In genomic region chr9:76302947-76303550, GRCh38 we compare ENCODE assay signal across 8 cellular contexts.
DNase-seq lines count a peak whose midpoint lies in the region; ATAC-seq and TF ChIP-seq lines count a peak whose summit lies in the region.

No MANE protein-coding gene starts in this region.

- no peaks in the 10 kb centered on the region for H3K36me3 ChIP-seq in MM.1S (replicated peaks; ENCODE audit: insufficient read depth, low read length)

- no peaks in the 10 kb centered on the region for H3K4me1 ChIP-seq in MM.1S (ENCODE audit: low read length)

- no peaks in the 10 kb centered on the region for H3F3A ChIP-seq in MM.1S (ENCODE audit: insufficient read depth, low read length)

- no peaks in the 10 kb centered on the region for H3K79me2 ChIP-seq in MM.1S (ENCODE audit: low read length)

- no peak overlapping the region for H3K4me2 ChIP-seq in MM.1S (ENCODE audit: low read depth, low read length)

- H4K20me1 ChIP-seq in MM.1S (ENCODE audit: insufficient read depth, low read length) = no peaks in the 10 kb centered on the region

- H2AFZ ChIP-seq in MM.1S (ENCODE audit: low read length) = no peak overlapping the region

- no peak overlapping the region for H3K27ac ChIP-seq in MM.1S (ENCODE audit: low read length)

- no peak overlapping the region for H3K9ac ChIP-seq in MM.1S (ENCODE audit: low read length)

- H3K9me3 ChIP-seq in MM.1S (replicated peaks; ENCODE audit: insufficient read depth, low read length) = no peaks in the 10 kb centered on the region

- no peak overlapping the region for H3K4me3 ChIP-seq in MM.1S (ENCODE audit: low read length)
- no peak overlapping the region for H3K4me3 ChIP-seq in fibroblast of villous mesenchyme (ENCODE audit: low read depth, low read length)

- peak; percentile 40 for TF ChIP-seq CTCF in MM.1S (IDR thresholded peaks at IDR 0.05; ENCODE audit: low read length)
- TF ChIP-seq CTCF in fibroblast of villous mesenchyme (IDR thresholded peaks at IDR 0.05; ENCODE audit: insufficient read depth, low read depth, low read length) = peak; percentile 60
- no peak for TF ChIP-seq CTCF in omental fat pad (IDR thresholded peaks at IDR 0.05)

- no peaks in the 10 kb centered on the region for H3K9me2 ChIP-seq in MM.1S (replicated peaks; ENCODE audit: insufficient read depth, low read length)

- no peaks in the 10 kb centered on the region for H3K27me3 ChIP-seq in MM.1S (replicated peaks; ENCODE audit: insufficient read depth, low read length)

- peak; percentile 66 for ATAC-seq in GM21360 (IDR thresholded peaks at IDR 0.05; ENCODE audit: unreplicated experiment)
- ATAC-seq in SK-N-SH treated with all-trans-retinoic acid at 6 μM for 48 hours = peak; percentile 77
- ATAC-seq in omental fat pad (ENCODE audit: low FRiP score) = no peak
- ATAC-seq in GM19324 (IDR thresholded peaks at IDR 0.05; ENCODE audit: low FRiP score, unreplicated experiment) = no peak

- peak; percentile 44 for DNase-seq in DMS153 (lab: John Stamatoyannopoulos, UW)
- peak; percentile 50 for DNase-seq in MM.1S
- DNase-seq in fibroblast of villous mesenchyme (ENCODE audit: low read depth) = peak; percentile 75
- peak; percentile 58 for DNase-seq in pons (ENCODE audit: low spot score)
- DNase-seq in omental fat pad (ENCODE audit: low spot score) = no peak

TF ChIP-seq in SK-N-SH treated with all-trans-retinoic acid at 6 μM for 48 hours, 23 proteins besides CTCF, POLR2A, EP300 and RAD21:
- TF ChIP-seq ESRRG (CRISPR knock-in tag; IDR thresholded peaks at IDR 0.05) (no peak), TOX (CRISPR knock-in tag; IDR thresholded peaks at IDR 0.05; ENCODE audit: borderline replicate concordance) (no peak), ZNF8 (CRISPR knock-in tag; IDR thresholded peaks at IDR 0.05) (no peak), ZFP3 (CRISPR knock-in tag; IDR thresholded peaks at IDR 0.05) (no peak), BACH2 (CRISPR knock-in tag; IDR thresholded peaks at IDR 0.05; ENCODE audit: borderline replicate concordance) (no peak), OSR1 (CRISPR knock-in tag; IDR thresholded peaks at IDR 0.05) (no peak), CSDC2 (CRISPR knock-in tag; IDR thresholded peaks at IDR 0.05) (no peak), SNAI2 (CRISPR knock-in tag; IDR thresholded peaks at IDR 0.05) (no peak), ZNF70 (CRISPR knock-in tag; IDR thresholded peaks at IDR 0.05) (no peak), PPARA (CRISPR knock-in tag; IDR thresholded peaks at IDR 0.05; ENCODE audit: borderline replicate concordance) (no peak), TSHZ2 (CRISPR knock-in tag; IDR thresholded peaks at IDR 0.05) (no peak), PATZ1 (CRISPR knock-in tag; IDR thresholded peaks at IDR 0.05; ENCODE audit: borderline replicate concordance) (no peak), ZC3H10 (CRISPR knock-in tag; IDR thresholded peaks at IDR 0.05) (no peak), GLIS3 (CRISPR knock-in tag; IDR thresholded peaks at IDR 0.05) (no peak), ARNTL (CRISPR knock-in tag; IDR thresholded peaks at IDR 0.05; ENCODE audit: borderline replicate concordance, low read depth) (no peak), CSRNP3 (CRISPR knock-in tag; IDR thresholded peaks at IDR 0.05) (no peak), ISL1 (CRISPR knock-in tag; IDR thresholded peaks at IDR 0.05) (no peak), ZFP30 (CRISPR knock-in tag; IDR thresholded peaks at IDR 0.05) (no peak)

Comparison
In these comparisons a context has a peak if more than half of its experiments do, and no peak if none do; other contexts are left out.
1. ATAC-seq: peak in GM21360 (single experiment) and SK-N-SH treated with all-trans-retinoic acid at 6 μM for 48 hours (single experiment); none in omental fat pad (single experiment) and GM19324 (single experiment).
2. CTCF ChIP-seq: peak in MM.1S (single experiment) and fibroblast of villous mesenchyme (single experiment); none in omental fat pad (0 of 3).